ENCODE assay signal across 1 cellular context in genomic region chr6:166420351-166420750, GRCh38.
A peak's percentile ranks its signal among the peaks of the same experiment; 100 is the strongest.
TF ChIP-seq lines count a peak whose summit lies in the region.

No MANE protein-coding gene starts in this region.

TF ChIP-seq in HepG2, 621 proteins besides CTCF, POLR2A, EP300 and RAD21 (continued from another document and continues in another):
- TF ChIP-seq PHF21A (CRISPR knock-in tag; IDR thresholded peaks at IDR 0.05) = peak; percentile 65
- TF ChIP-seq IKZF4 (CRISPR knock-in tag; IDR thresholded peaks at IDR 0.05; ENCODE audit: borderline replicate concordance, low read depth, not compliant biosample characterization) = no peak
- TF ChIP-seq CBFB (CRISPR knock-in tag; IDR thresholded peaks at IDR 0.05) = no peak
- peak; percentile 77 for TF ChIP-seq ARID5B (CRISPR knock-in tag; IDR thresholded peaks at IDR 0.05)
- TF ChIP-seq ZBTB39 (CRISPR knock-in tag; IDR thresholded peaks at IDR 0.05) = no peak
- TF ChIP-seq ZNF558 (CRISPR knock-in tag; IDR thresholded peaks at IDR 0.05; ENCODE audit: borderline replicate concordance) = no peak
- no peak for TF ChIP-seq NBN (conservative IDR thresholded peaks at IDR 0.05)
- TF ChIP-seq ZFP91 (CRISPR knock-in tag; IDR thresholded peaks at IDR 0.05; ENCODE audit: borderline replicate concordance) = no peak
- TF ChIP-seq NFYB (CRISPR knock-in tag; IDR thresholded peaks at IDR 0.05) = no peak; the same call in 1 of the 2 replicates
- no peak for TF ChIP-seq PBX3 (CRISPR knock-in tag; IDR thresholded peaks at IDR 0.05; ENCODE audit: borderline replicate concordance)
- peak; percentile 75; the same call in 1 of the 2 replicates for TF ChIP-seq ZNF331 (CRISPR knock-in tag; IDR thresholded peaks at IDR 0.05)
- peak; percentile 60 for TF ChIP-seq SALL1 (CRISPR knock-in tag; IDR thresholded peaks at IDR 0.05)
- no peak for TF ChIP-seq ZNF441 (CRISPR knock-in tag; IDR thresholded peaks at IDR 0.05; ENCODE audit: borderline replicate concordance)
- no peak for TF ChIP-seq NR1H2 (CRISPR knock-in tag; IDR thresholded peaks at IDR 0.05; ENCODE audit: borderline replicate concordance, low read depth)
- 0 out of 2 replicates have a peak, but pooled peaks have one; percentile 15 for TF ChIP-seq ATF7 (IDR thresholded peaks at IDR 0.05)
- no peak for TF ChIP-seq ATF7 (CRISPR knock-in tag; IDR thresholded peaks at IDR 0.05)
- peak; percentile 98 for TF ChIP-seq ZNF3 (CRISPR knock-in tag; IDR thresholded peaks at IDR 0.05)
- TF ChIP-seq TBX3 (IDR thresholded peaks at IDR 0.05; ENCODE audit: borderline replicate concordance) = peak; percentile 57; the same call in 1 of the 2 replicates
- no peak for TF ChIP-seq ISX (CRISPR knock-in tag; conservative IDR thresholded peaks at IDR 0.05)
- no peak for TF ChIP-seq FOSL1 (CRISPR knock-in tag; IDR thresholded peaks at IDR 0.05; ENCODE audit: borderline replicate concordance)
- TF ChIP-seq ZHX2 (IDR thresholded peaks at IDR 0.05; ENCODE audit: low read depth) = no peak
- TF ChIP-seq ZHX2 (CRISPR knock-in tag; IDR thresholded peaks at IDR 0.05; ENCODE audit: borderline replicate concordance) = no peak
- no peak for TF ChIP-seq ZBTB10 (CRISPR knock-in tag; IDR thresholded peaks at IDR 0.05; ENCODE audit: borderline replicate concordance)
- TF ChIP-seq ZSCAN25 (CRISPR knock-in tag; IDR thresholded peaks at IDR 0.05) = no peak
- peak; percentile 27; the same call in 1 of the 2 replicates for TF ChIP-seq MIER2 (CRISPR knock-in tag; IDR thresholded peaks at IDR 0.05)
- TF ChIP-seq SKI (IDR thresholded peaks at IDR 0.05; ENCODE audit: partially characterized antibody) = peak; percentile 34
- TF ChIP-seq SNAPC2 (CRISPR knock-in tag; IDR thresholded peaks at IDR 0.05) = no peak
- TF ChIP-seq ZNF547 (CRISPR knock-in tag; IDR thresholded peaks at IDR 0.05) = no peak
- TF ChIP-seq ATF1 (CRISPR knock-in tag; IDR thresholded peaks at IDR 0.05) = 0 out of 2 replicates have a peak, but pooled peaks have one; percentile 21
- TF ChIP-seq, protein P1, sequence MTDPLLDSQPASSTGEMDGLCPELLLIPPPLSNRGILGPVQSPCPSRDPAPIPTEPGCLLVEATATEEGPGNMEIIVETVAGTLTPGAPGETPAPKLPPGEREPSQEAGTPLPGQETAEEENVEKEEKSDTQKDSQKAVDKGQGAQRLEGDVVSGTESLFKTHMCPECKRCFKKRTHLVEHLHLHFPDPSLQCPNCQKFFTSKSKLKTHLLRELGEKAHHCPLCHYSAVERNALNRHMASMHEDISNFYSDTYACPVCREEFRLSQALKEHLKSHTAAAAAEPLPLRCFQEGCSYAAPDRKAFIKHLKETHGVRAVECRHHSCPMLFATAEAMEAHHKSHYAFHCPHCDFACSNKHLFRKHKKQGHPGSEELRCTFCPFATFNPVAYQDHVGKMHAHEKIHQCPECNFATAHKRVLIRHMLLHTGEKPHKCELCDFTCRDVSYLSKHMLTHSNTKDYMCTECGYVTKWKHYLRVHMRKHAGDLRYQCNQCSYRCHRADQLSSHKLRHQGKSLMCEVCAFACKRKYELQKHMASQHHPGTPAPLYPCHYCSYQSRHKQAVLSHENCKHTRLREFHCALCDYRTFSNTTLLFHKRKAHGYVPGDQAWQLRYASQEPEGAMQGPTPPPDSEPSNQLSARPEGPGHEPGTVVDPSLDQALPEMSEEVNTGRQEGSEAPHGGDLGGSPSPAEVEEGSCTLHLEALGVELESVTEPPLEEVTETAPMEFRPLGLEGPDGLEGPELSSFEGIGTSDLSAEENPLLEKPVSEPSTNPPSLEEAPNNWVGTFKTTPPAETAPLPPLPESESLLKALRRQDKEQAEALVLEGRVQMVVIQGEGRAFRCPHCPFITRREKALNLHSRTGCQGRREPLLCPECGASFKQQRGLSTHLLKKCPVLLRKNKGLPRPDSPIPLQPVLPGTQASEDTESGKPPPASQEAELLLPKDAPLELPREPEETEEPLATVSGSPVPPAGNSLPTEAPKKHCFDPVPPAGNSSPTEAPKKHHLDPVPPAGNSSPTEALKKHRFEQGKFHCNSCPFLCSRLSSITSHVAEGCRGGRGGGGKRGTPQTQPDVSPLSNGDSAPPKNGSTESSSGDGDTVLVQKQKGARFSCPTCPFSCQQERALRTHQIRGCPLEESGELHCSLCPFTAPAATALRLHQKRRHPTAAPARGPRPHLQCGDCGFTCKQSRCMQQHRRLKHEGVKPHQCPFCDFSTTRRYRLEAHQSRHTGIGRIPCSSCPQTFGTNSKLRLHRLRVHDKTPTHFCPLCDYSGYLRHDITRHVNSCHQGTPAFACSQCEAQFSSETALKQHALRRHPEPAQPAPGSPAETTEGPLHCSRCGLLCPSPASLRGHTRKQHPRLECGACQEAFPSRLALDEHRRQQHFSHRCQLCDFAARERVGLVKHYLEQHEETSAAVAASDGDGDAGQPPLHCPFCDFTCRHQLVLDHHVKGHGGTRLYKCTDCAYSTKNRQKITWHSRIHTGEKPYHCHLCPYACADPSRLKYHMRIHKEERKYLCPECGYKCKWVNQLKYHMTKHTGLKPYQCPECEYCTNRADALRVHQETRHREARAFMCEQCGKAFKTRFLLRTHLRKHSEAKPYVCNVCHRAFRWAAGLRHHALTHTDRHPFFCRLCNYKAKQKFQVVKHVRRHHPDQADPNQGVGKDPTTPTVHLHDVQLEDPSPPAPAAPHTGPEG (CRISPR knock-in tag; IDR thresholded peaks at IDR 0.05) = no peak
